ENCODE assay signal across 1 cellular context in the genomic region with DNA sequence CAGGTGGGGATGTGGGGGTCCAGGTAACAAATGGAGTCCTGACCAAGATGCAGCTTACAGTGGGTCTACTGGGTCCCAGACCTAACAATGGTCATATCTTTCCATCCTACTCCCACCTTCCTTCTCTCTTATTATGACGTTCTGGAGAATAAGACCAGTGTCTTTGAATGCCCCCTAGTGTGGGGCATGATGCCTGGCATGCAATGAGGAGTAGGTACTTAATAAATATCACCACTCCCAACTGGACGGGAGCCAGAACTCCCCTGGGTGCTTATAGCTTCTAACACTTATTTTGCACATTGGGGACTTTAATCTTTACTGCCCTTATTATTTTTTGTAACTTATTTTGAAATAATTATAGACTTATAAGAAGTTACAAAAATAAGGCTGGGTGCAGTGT.
TF ChIP-seq lines count a peak whose summit lies in the region.

No MANE protein-coding gene starts in this region.

TF ChIP-seq in HCT116, 20 proteins besides CTCF, POLR2A, EP300 and RAD21:
- TF ChIP-seq ZNF274 (IDR thresholded peaks at IDR 0.05; ENCODE audit: low read depth, low read length), result no peak
- no peak for TF ChIP-seq SP1 (IDR thresholded peaks at IDR 0.05; ENCODE audit: low read depth)
- no peak for TF ChIP-seq CEBPB (IDR thresholded peaks at IDR 0.05; ENCODE audit: low read depth)
- no peak for TF ChIP-seq EGR1 (IDR thresholded peaks at IDR 0.05; ENCODE audit: low read depth)
- TF ChIP-seq ELF1 (IDR thresholded peaks at IDR 0.05; ENCODE audit: borderline replicate concordance, low read depth), result no peak
- TF ChIP-seq TCF7L2 (IDR thresholded peaks at IDR 0.05; ENCODE audit: borderline replicate concordance, extremely low read depth, insufficient read depth, insufficient read length), result no peak
- no peak for TF ChIP-seq REST (IDR thresholded peaks at IDR 0.05; ENCODE audit: low read depth)
- TF ChIP-seq FOSL1 (IDR thresholded peaks at IDR 0.05; ENCODE audit: low read depth), result no peak
- TF ChIP-seq EZH2 (IDR thresholded peaks at IDR 0.05), result no peak
- TF ChIP-seq ATF3 (IDR thresholded peaks at IDR 0.05), result no peak
- TF ChIP-seq EZH2phosphoT487 (IDR thresholded peaks at IDR 0.05; ENCODE audit: borderline replicate concordance), result no peak
- TF ChIP-seq CBX3 (IDR thresholded peaks at IDR 0.05; ENCODE audit: low read depth), result no peak
